In genomic region chr17:37489197-37490001, GRCh38 we compare ENCODE assay signal across 8 cellular contexts. TPM values are rescaled to one million over a fixed set of nuclear protein-coding genes. Genes with fewer than 3 reads are reported as not detected.
DNase-seq lines count a peak whose midpoint lies in the region; ATAC-seq and TF ChIP-seq lines count a peak whose summit lies in the region.

Gene DUSP14 (plus strand): TSS chr17:37489891. CDS start chr17:37512273, 22,382 bp downstream.

- H3K4me1 Mint-ChIP-seq in CD14-positive monocyte (peaks cover 31% of the 10 kb centered on the region), mesothelial cell of epicardium (peaks cover 52% of the 10 kb centered on the region)

- H3K4me3 Mint-ChIP-seq in CD14-positive monocyte (peak within 1 kb of the TSS; percentile 96 to 97), mesothelial cell of epicardium (peak within 1 kb of the TSS; percentile 89)

- H3K27me3 Mint-ChIP-seq in CD14-positive monocyte (ENCODE audit: low read depth in 3 of 3): peaks cover 23 to 37% (median 25%) of the 10 kb centered on the region in 3 donors
- no peaks in the 10 kb centered on the region for H3K27me3 Mint-ChIP-seq in mesothelial cell of epicardium (ENCODE audit: low read depth)

- H3K36me3 Mint-ChIP-seq in CD14-positive monocyte (peaks cover 0 to 4% of the 10 kb centered on the region in 2 donors), mesothelial cell of epicardium (no peaks in the 10 kb centered on the region)

- peaks cover 0 to 7% (median 0%) of the 10 kb centered on the region in 7 donors for H3K9me3 Mint-ChIP-seq in CD14-positive monocyte
- H3K9me3 Mint-ChIP-seq in mesothelial cell of epicardium: no peaks in the 10 kb centered on the region

- peak within 1 kb of the TSS in 6 of 7 donors; percentile 46 to 86 (median 71) for H3K27ac Mint-ChIP-seq in CD14-positive monocyte
- peak within 1 kb of the TSS; percentile 93 for H3K27ac Mint-ChIP-seq in mesothelial cell of epicardium

- no peak for DNase-seq in CD14-positive monocyte (ENCODE audit: low spot score)
- DNase-seq in NOMO-1 treated with DMSO at 0.1 percent for 48 hours (lab: John Stamatoyannopoulos, UW; ENCODE audit: unreplicated experiment): peak; percentile 43
- peak; percentile 46 for DNase-seq in activated CD8-positive, alpha-beta memory T cell treated with anti-CD3 and anti-CD28 coated beads, Interleukin-2, amount 50 U/mL, for 24 hours (ENCODE audit: extremely low read depth)
- DNase-seq in mesothelial cell of epicardium (ENCODE audit: low spot score in 2 of 2, unreplicated experiment in 2 of 2): peak; percentile 80 to 84
- peak; percentile 61 to 77 for DNase-seq in stimulated activated CD8-positive, alpha-beta memory T cell treated with anti-CD3 and anti-CD28 coated beads, Interleukin-15, amount 100 ng/mL, for 4 hours (ENCODE audit: low read depth in 2 of 2)

- TF ChIP-seq CTCF in CD14-positive monocyte (IDR thresholded peaks at IDR 0.05) (no peak), mesothelial cell of epicardium (IDR thresholded peaks at IDR 0.05; ENCODE audit: unreplicated experiment) (no peak)

- ATAC-seq in GM19324 (IDR thresholded peaks at IDR 0.05; ENCODE audit: low FRiP score, unreplicated experiment) (peak; percentile 79), HG03521 (IDR thresholded peaks at IDR 0.05; ENCODE audit: unreplicated experiment) (peak; percentile 64)

- in situ Hi-C loops in endometrial microvascular endothelial cells (cut with HindIII; ENCODE audit: inconsistent ontology term, low pct_unique_long_range_greater_than_20kb, low sequenced_read_pairs): no loop called here

- intact Hi-C loops in CD14-positive monocyte (cut with micrococcal nuclease): no loop called here

RNA-seq across cellular contexts. Expression of gene DUSP14, which starts in this region (rescaled TPM):
- 1 to 10 TPM in 1 of 2 donors, under 1 TPM in 1; 0.24 to 1.1 TPM for polyA plus RNA-seq in CD14-positive monocyte
- total RNA-seq in endometrial microvascular endothelial cells (ENCODE audit: inconsistent ontology term) (58.9 TPM), mesothelial cell of epicardium (13.4 to 14.8 TPM (median 14.4 TPM) in 3 replicates)
